Comparison of ENCODE assay signal across 18 cellular contexts in the genomic region with DNA sequence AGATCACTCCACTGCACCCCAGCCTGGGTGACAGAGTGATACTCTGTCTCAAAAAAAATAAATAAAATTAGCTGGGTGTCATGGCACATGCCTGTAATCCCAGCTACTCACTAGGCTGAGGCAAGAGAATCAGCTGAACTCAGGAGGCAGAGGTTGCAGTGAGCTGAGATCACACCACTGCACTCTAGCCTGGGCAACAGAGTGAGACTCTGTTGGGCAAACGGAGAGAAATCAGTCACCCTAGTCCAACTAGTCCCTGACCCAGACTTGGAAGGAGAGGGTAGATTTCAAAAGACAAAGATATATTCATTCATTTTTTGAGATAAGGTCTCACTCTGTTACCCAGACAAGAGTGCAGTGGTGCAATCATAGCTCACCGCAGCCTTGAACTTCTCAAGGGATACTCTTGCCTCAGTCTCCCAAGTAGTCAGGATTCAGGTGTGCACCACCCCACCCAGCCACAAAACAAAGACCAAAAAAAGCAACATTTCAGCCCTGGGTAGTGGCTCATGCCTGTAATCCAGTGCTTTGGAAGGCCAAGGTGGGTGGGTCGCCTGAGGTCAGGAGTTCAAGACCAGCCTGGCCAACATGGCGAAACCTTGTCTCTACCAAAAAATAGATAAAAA. TPM values are rescaled to one million over a fixed set of nuclear protein-coding genes. Genes with fewer than 3 reads are reported as not detected.
DNase-seq lines count a peak whose midpoint lies in the region; ATAC-seq and TF ChIP-seq lines count a peak whose summit lies in the region.
"Had no signal": no experiment of that assay in that cellular context is flagged by ENCODE, and none has a peak within 500 bp of the region (broad histone marks: within the 10 kb centered on the region; RNA-seq: fewer than 3 reads in every experiment).

No MANE protein-coding gene starts in this region.

- H3K9me3 ChIP-seq in DOHH2 (ENCODE audit: control insufficient read depth, insufficient read depth, low read length) (no peaks in the 10 kb centered on the region), OCI-LY1 (ENCODE audit: low read length) (no peaks in the 10 kb centered on the region), left ventricle myocardium inferior (replicated peaks) (no peaks in the 10 kb centered on the region)
- H3K9me3 ChIP-seq: BE2C had no signal

- H3K4me2 ChIP-seq in DOHH2 (ENCODE audit: low read length) (peak overlapping the region; percentile 58), OCI-LY1 (ENCODE audit: low read length) (no peak overlapping the region)

- H2AFZ ChIP-seq in OCI-LY1 (ENCODE audit: low read length) = no peak overlapping the region

- H3K36me3 Mint-ChIP-seq in neural crest cell (ENCODE audit: low read depth) = no peaks in the 10 kb centered on the region
- H3K36me3 Mint-ChIP-seq: CD4-positive, CD25-positive, alpha-beta regulatory T cell; CD8-positive, alpha-beta memory T cell had no signal

- H3K4me3 Mint-ChIP-seq in neural crest cell = no peak overlapping the region
- H3K4me3 Mint-ChIP-seq: CD4-positive, CD25-positive, alpha-beta regulatory T cell; CD8-positive, alpha-beta memory T cell; H9 had no signal

- H3K79me2 ChIP-seq in DOHH2 (ENCODE audit: control insufficient read depth, low read length) (peaks cover 32% of the 10 kb centered on the region), OCI-LY1 (ENCODE audit: insufficient read depth, low read length) (no peaks in the 10 kb centered on the region)

- H4K20me1 ChIP-seq in DOHH2 (ENCODE audit: control insufficient read depth, insufficient read depth, low read depth, low read length) = no peaks in the 10 kb centered on the region
- H4K20me1 ChIP-seq in OCI-LY1 (ENCODE audit: insufficient read depth, low read length) = no peaks in the 10 kb centered on the region

- H3K36me3 ChIP-seq in DOHH2 (ENCODE audit: control insufficient read depth, low read length) (0 out of 2 replicates have a peak, but pooled peaks cover 2% of the 10 kb centered on the region), OCI-LY1 (ENCODE audit: insufficient read depth, low read length) (no peaks in the 10 kb centered on the region), left ventricle myocardium inferior (no peaks in the 10 kb centered on the region)
- H3K36me3 ChIP-seq: BE2C had no signal

- H3K27ac Mint-ChIP-seq in neural crest cell (ENCODE audit: unreplicated experiment) = peak overlapping the region; percentile 57
- H3K27ac Mint-ChIP-seq: CD4-positive, CD25-positive, alpha-beta regulatory T cell; CD8-positive, alpha-beta memory T cell; H9 had no signal

- intact Hi-C loops in left ventricle myocardium inferior (cut with micrococcal nuclease) = no loop called here

- H3K4me1 Mint-ChIP-seq in neural crest cell = no peaks in the 10 kb centered on the region
- H3K4me1 Mint-ChIP-seq: H9 had no signal

- peaks cover 96% of the 10 kb centered on the region for H3K4me1 ChIP-seq in DOHH2 (ENCODE audit: control insufficient read depth, low read length)
- H3K4me1 ChIP-seq in OCI-LY1 (ENCODE audit: insufficient read depth, low read length, severe bottlenecking) = peaks cover 79% of the 10 kb centered on the region
- peaks cover 9% of the 10 kb centered on the region for H3K4me1 ChIP-seq in left ventricle myocardium inferior
- H3K4me1 ChIP-seq: BE2C had no signal

- no peak overlapping the region for H3K9ac ChIP-seq in OCI-LY1 (ENCODE audit: low read length)

- H3K9me2 ChIP-seq in DOHH2 (replicated peaks; ENCODE audit: control insufficient read depth, low read length) (no peaks in the 10 kb centered on the region), OCI-LY1 (ENCODE audit: low read depth, low read length) (no peaks in the 10 kb centered on the region)

- no peaks in the 10 kb centered on the region for H3K27me3 Mint-ChIP-seq in neural crest cell (ENCODE audit: low read depth)
- H3K27me3 Mint-ChIP-seq: CD4-positive, CD25-positive, alpha-beta regulatory T cell; CD8-positive, alpha-beta memory T cell had no signal

- DNase-seq in amniotic epithelial cell (ENCODE audit: low read depth) (peak; percentile 30), neural crest cell (ENCODE audit: low read depth, low spot score) (no peak), left ventricle myocardium inferior (no peak), NCI-H2081 treated with DMSO at 0.1 percent for 48 hours (lab: John Stamatoyannopoulos, UW) (no peak)
- DNase-seq: ACHN; BE2C; C1 segment of cervical spinal cord; CD4-positive, CD25-positive, alpha-beta regulatory T cell; CD8-positive, alpha-beta memory T cell; COR-L47; DMS79; GF-D8; H9; KG1 had no signal

- peak overlapping the region; percentile 41 for H3K4me3 ChIP-seq in DOHH2 (ENCODE audit: low read length)
- no peak overlapping the region for H3K4me3 ChIP-seq in OCI-LY1 (ENCODE audit: low read depth, low read length, poor library complexity, severe bottlenecking)
- no peak overlapping the region for H3K4me3 ChIP-seq in left ventricle myocardium inferior

- peak overlapping the region; percentile 32 for H3K27ac ChIP-seq in DOHH2 (ENCODE audit: low read depth, low read length)
- H3K27ac ChIP-seq in OCI-LY1 (ENCODE audit: low read depth, low read length, poor library complexity, severe bottlenecking) = peak overlapping the region; percentile 99
- H3K27ac ChIP-seq in left ventricle myocardium inferior (replicated peaks) = no peak overlapping the region

- no peak for ATAC-seq in HG03460 (IDR thresholded peaks at IDR 0.05; ENCODE audit: unreplicated experiment)
- no peak for ATAC-seq in HG03108 (IDR thresholded peaks at IDR 0.05; ENCODE audit: unreplicated experiment)

- TF ChIP-seq CTCF in DOHH2 (IDR thresholded peaks at IDR 0.05; ENCODE audit: low read depth, low read length, poor library complexity, severe bottlenecking) (no peak), OCI-LY1 (IDR thresholded peaks at IDR 0.05; ENCODE audit: low read length) (no peak), neural crest cell (conservative IDR thresholded peaks at IDR 0.05) (no peak), left ventricle myocardium inferior (IDR thresholded peaks at IDR 0.05; ENCODE audit: borderline replicate concordance) (no peak)

- peaks cover 35% of the 10 kb centered on the region for H3F3A ChIP-seq in DOHH2 (ENCODE audit: control insufficient read depth, insufficient read depth)
- no peaks in the 10 kb centered on the region for H3F3A ChIP-seq in OCI-LY1 (ENCODE audit: insufficient read depth, low read length)

- H3K9me3 Mint-ChIP-seq in neural crest cell = no peaks in the 10 kb centered on the region
- H3K9me3 Mint-ChIP-seq: CD4-positive, CD25-positive, alpha-beta regulatory T cell; CD8-positive, alpha-beta memory T cell; H9 had no signal

- H3K27me3 ChIP-seq in DOHH2 (ENCODE audit: control insufficient read depth, low read length) = no peaks in the 10 kb centered on the region
- H3K27me3 ChIP-seq in OCI-LY1 (ENCODE audit: insufficient read depth, low read length) = no peaks in the 10 kb centered on the region
- H3K27me3 ChIP-seq in left ventricle myocardium inferior (ENCODE audit: low read depth) = no peaks in the 10 kb centered on the region
- H3K27me3 ChIP-seq: BE2C had no signal

RNA-seq across cellular contexts. Expression of a gene that starts 26.2 kb away (rescaled TPM):
- 23.9 and 25.7 TPM in 2 replicates for total RNA-seq in neural crest cell
- total RNA-seq in left ventricle myocardium inferior = 23.8 TPM
